In genomic region chr4:117692538-117692937, GRCh38 we compare ENCODE assay signal across 24 cellular contexts.
A peak's percentile ranks its signal among the peaks of the same experiment; 100 is the strongest.
DNase-seq lines count a peak whose midpoint lies in the region; ATAC-seq and TF ChIP-seq lines count a peak whose summit lies in the region.
"Had no signal": no experiment of that assay in that cellular context is flagged by ENCODE, and none has a peak within 500 bp of the region (broad histone marks: within the 10 kb centered on the region; RNA-seq: fewer than 3 reads in every experiment).

No MANE protein-coding gene starts in this region.

- intact Hi-C loops in PC-3 (cut with micrococcal nuclease): loop anchor here (10.0 kb wide), 1 partner anchor 558 kb away; no protein-coding TSS in a partner anchor

- H3K79me2 ChIP-seq in PC-3 (ENCODE audit: low read length): no peaks in the 10 kb centered on the region

- peaks cover 8% of the 10 kb centered on the region for H3K9me3 Mint-ChIP-seq in glutamatergic neuron (ENCODE audit: unreplicated experiment)
- H3K9me3 Mint-ChIP-seq: H9 had no signal

- POLR2A ChIA-PET in PC-3 (lab: Charles Lee; ENCODE audit: unreplicated experiment): no interaction called here

- no peaks in the 10 kb centered on the region for H3K27me3 ChIP-seq in PC-3 (ENCODE audit: low read length)
- H3K27me3 ChIP-seq: BLaER1 had no signal

- H3K4me3 ChIP-seq in PC-3 (ENCODE audit: low read length): no peak overlapping the region
- H3K4me3 ChIP-seq: A549, BLaER1 had no signal

- H3K36me3 Mint-ChIP-seq in glutamatergic neuron (ENCODE audit: unreplicated experiment): no peaks in the 10 kb centered on the region
- H3K36me3 Mint-ChIP-seq: CD8-positive, alpha-beta T cell; IgD-negative memory B cell; T-cell had no signal

- peaks cover 7% of the 10 kb centered on the region for H3K27me3 Mint-ChIP-seq in glutamatergic neuron (ENCODE audit: unreplicated experiment)
- H3K27me3 Mint-ChIP-seq: IgD-negative memory B cell, T-cell had no signal

- H3F3A ChIP-seq in PC-3 (ENCODE audit: low read length, unreplicated experiment): no peaks in the 10 kb centered on the region

- no peak overlapping the region for H3K4me2 ChIP-seq in PC-3 (ENCODE audit: low read length)
- H3K4me2 ChIP-seq: A549, BLaER1 had no signal

- ATAC-seq in PC-3: no peak; the same call in 1 of the 2 replicates
- ATAC-seq: A549; CD8-positive, alpha-beta T cell; SK-N-SH treated with all-trans-retinoic acid at 6 μM for 48 hours; T-cell had no signal

- no peak overlapping the region for H3K4me3 Mint-ChIP-seq in glutamatergic neuron (ENCODE audit: unreplicated experiment)
- H3K4me3 Mint-ChIP-seq: CD8-positive, alpha-beta T cell; H9; IgD-negative memory B cell; T-cell had no signal

- H3K4me1 ChIP-seq in PC-3 (ENCODE audit: insufficient read depth, low read length): no peaks in the 10 kb centered on the region
- H3K4me1 ChIP-seq: A549, BLaER1 had no signal

- TF ChIP-seq CTCF in PC-3 (conservative IDR thresholded peaks at IDR 0.05; ENCODE audit: low read depth, low read length) (no peak), glutamatergic neuron (IDR thresholded peaks at IDR 0.05; ENCODE audit: partially characterized antibody, unreplicated experiment) (no peak)

- no peak overlapping the region for H3K9ac ChIP-seq in PC-3 (ENCODE audit: low read length)
- H3K9ac ChIP-seq: BLaER1 had no signal

- CTCF ChIA-PET in PC-3 (lab: Charles Lee): no interaction called here

- BruUV-seq in PC-3 (replicated peaks; lab: Mats Ljungman, UMichigan): no TSS peak

- H3K27ac Mint-ChIP-seq in glutamatergic neuron (ENCODE audit: unreplicated experiment): peak overlapping the region; percentile 81
- H3K27ac Mint-ChIP-seq: CD8-positive, alpha-beta T cell; IgD-negative memory B cell; T-cell had no signal

- DNase-seq in NCI-H82 (lab: John Stamatoyannopoulos, UW) (peak; percentile 28), NCI-H82 treated with DMSO at 0.1 percent for 48 hours (lab: John Stamatoyannopoulos, UW; ENCODE audit: unreplicated experiment) (no peak), PC-3 (peak; percentile 3), glutamatergic neuron (no peak), renal cortical epithelial cell (ENCODE audit: low read depth) (peak; percentile 1), NCI-H2196 (lab: John Stamatoyannopoulos, UW; ENCODE audit: unreplicated experiment) (no peak), germinal center (ENCODE audit: low spot score) (no peak), RPMI8226 (no peak)
- DNase-seq: CD8-positive, alpha-beta T cell; DND-41; H9; Kasumi-1; MM.1S; NCI-H1092 treated with DMSO at 0.1 percent for 48 hours; NCI-H146; NCI-H2029 treated with DMSO at 0.1 percent for 48 hours; NCI-H510A treated with DMSO at 0.1 percent for 48 hours; SHP77; T-cell had no signal

- no peaks in the 10 kb centered on the region for H3K36me3 ChIP-seq in PC-3 (ENCODE audit: low read depth, low read length)
- H3K36me3 ChIP-seq: BLaER1 had no signal

- no peak overlapping the region for H3K27ac ChIP-seq in PC-3 (ENCODE audit: low read length)
- H3K27ac ChIP-seq: A549, BLaER1, HL-60 had no signal

- H4K20me1 ChIP-seq in PC-3 (ENCODE audit: low read length): no peaks in the 10 kb centered on the region
- H4K20me1 ChIP-seq: BLaER1 had no signal

- H3K9me3 ChIP-seq in PC-3 (ENCODE audit: low read length): no peaks in the 10 kb centered on the region
- H3K9me3 ChIP-seq: A549, BLaER1 had no signal

- no peak overlapping the region for H2AFZ ChIP-seq in PC-3 (ENCODE audit: low read length)

- H3K4me1 Mint-ChIP-seq in glutamatergic neuron (ENCODE audit: low read depth, unreplicated experiment): peaks cover 8% of the 10 kb centered on the region
- H3K4me1 Mint-ChIP-seq: H9, T-cell had no signal

- no peaks in the 10 kb centered on the region for H3K9me2 ChIP-seq in PC-3 (replicated peaks; ENCODE audit: low read length)

Comparison
In these comparisons a context has a peak if more than half of its experiments do, and no peak if none do; other contexts are left out.
1. DNase-seq: peak in NCI-H82 (single experiment), PC-3 (single experiment) and renal cortical epithelial cell (single experiment); none in NCI-H82 treated with DMSO at 0.1 percent for 48 hours (single experiment), glutamatergic neuron (single experiment), NCI-H2196 (single experiment), germinal center (single experiment) and RPMI8226 (single experiment).